8 cellular contexts compared by ENCODE assay signal in genomic region chr12:56029666-56030293, GRCh38. TPM values are rescaled to one million over a fixed set of nuclear protein-coding genes. Genes with fewer than 3 reads are reported as not detected.
A peak's percentile ranks its signal among the peaks of the same experiment; 100 is the strongest.
DNase-seq lines count a peak whose midpoint lies in the region; ATAC-seq and TF ChIP-seq lines count a peak whose summit lies in the region.

No MANE protein-coding gene starts in this region.

- H3K4me2 ChIP-seq in GM23338 = no peak overlapping the region

- H3K36me3 ChIP-seq in GM23338 (ENCODE audit: insufficient read depth) = no peaks in the 10 kb centered on the region; the same call in 1 of the 2 replicates

- no peaks in the 10 kb centered on the region for H4K20me1 ChIP-seq in GM23338 (replicated peaks; ENCODE audit: insufficient read depth)

- in situ Hi-C loops in Caki2 (cut with HindIII; ENCODE audit: low pct_unique_long_range_greater_than_20kb, low sequenced_read_pairs) = no loop called here

- peak overlapping the region; percentile 28; the same call in 1 of the 2 replicates for H3K27ac Mint-ChIP-seq in GM23338
- H3K27ac Mint-ChIP-seq in activated naive CD4-positive, alpha-beta T cell treated with anti-CD3 and anti-CD28 coated beads for 36 hours = no peak overlapping the region
- H3K27ac Mint-ChIP-seq in glutamatergic neuron (ENCODE audit: unreplicated experiment) = no peak overlapping the region

- CTCF ChIA-PET in activated naive CD4-positive, alpha-beta T cell treated with anti-CD3 and anti-CD28 coated beads for 36 hours (lab: Charles Lee) = interaction anchor here (0.7 to 6.2 kb wide), 14 partner anchors 9 to 310 kb away, joined by 3 to 90 read pairs (median 4); partner anchors contain the start of genes IKZF4, RAB5B, RDH5 and SUOX

- H3K9me2 ChIP-seq in GM23338 (ENCODE audit: insufficient read depth) = no peaks in the 10 kb centered on the region

- no peaks in the 10 kb centered on the region for H3K79me2 ChIP-seq in GM23338 (replicated peaks; ENCODE audit: insufficient read depth)

- H3K4me3 ChIP-seq in GM23338 (no peak overlapping the region), skin epidermis (no peak overlapping the region)

- TF ChIP-seq CTCF in GM23338 (conservative IDR thresholded peaks at IDR 0.05; ENCODE audit: low read depth in 2 of 2) = peak; percentile 80
- TF ChIP-seq CTCF in glutamatergic neuron (IDR thresholded peaks at IDR 0.05; ENCODE audit: partially characterized antibody, unreplicated experiment) = peak; percentile 74

- H3K27me3 ChIP-seq in GM23338 (ENCODE audit: insufficient read depth) = no peaks in the 10 kb centered on the region

- H3K9me3 Mint-ChIP-seq in GM23338 (no peaks in the 10 kb centered on the region), glutamatergic neuron (ENCODE audit: unreplicated experiment) (peaks cover 2% of the 10 kb centered on the region)
- H3K9me3 Mint-ChIP-seq in activated naive CD4-positive, alpha-beta T cell treated with anti-CD3 and anti-CD28 coated beads for 36 hours = no peaks in the 10 kb centered on the region

- H3K27ac ChIP-seq in GM23338 (ENCODE audit: low read depth) (0 out of 2 replicates have a peak overlapping the region, but pooled peaks have one; percentile 45), skin epidermis (peak overlapping the region in 12 of 21 experiments; percentile 24 to 79 (median 66))

- peaks cover 78% of the 10 kb centered on the region for H3K36me3 Mint-ChIP-seq in GM23338 (ENCODE audit: low read depth)
- peaks cover 41% of the 10 kb centered on the region for H3K36me3 Mint-ChIP-seq in activated naive CD4-positive, alpha-beta T cell treated with anti-CD3 and anti-CD28 coated beads for 36 hours (ENCODE audit: low read depth)
- no peaks in the 10 kb centered on the region for H3K36me3 Mint-ChIP-seq in glutamatergic neuron (ENCODE audit: unreplicated experiment)

- H3K4me1 Mint-ChIP-seq in GM23338 (no peaks in the 10 kb centered on the region), glutamatergic neuron (ENCODE audit: low read depth, unreplicated experiment) (peaks cover 9% of the 10 kb centered on the region)
- peaks cover 24% of the 10 kb centered on the region for H3K4me1 Mint-ChIP-seq in activated naive CD4-positive, alpha-beta T cell treated with anti-CD3 and anti-CD28 coated beads for 36 hours (ENCODE audit: low read depth)

- intact Hi-C loops in activated naive CD4-positive, alpha-beta T cell treated with anti-CD3 and anti-CD28 coated beads for 36 hours (cut with micrococcal nuclease) = loop anchor here (1.0 kb wide), 2 partner anchors 33 to 291 kb away; no protein-coding TSS in a partner anchor

- peaks cover 6% of the 10 kb centered on the region for H3K27me3 Mint-ChIP-seq in GM23338 (ENCODE audit: insufficient read depth, low read depth, poor library complexity)
- no peaks in the 10 kb centered on the region for H3K27me3 Mint-ChIP-seq in activated naive CD4-positive, alpha-beta T cell treated with anti-CD3 and anti-CD28 coated beads for 36 hours (ENCODE audit: low read depth)
- H3K27me3 Mint-ChIP-seq in glutamatergic neuron (ENCODE audit: unreplicated experiment) = peaks cover 3% of the 10 kb centered on the region

- H3K4me1 ChIP-seq in GM23338 (ENCODE audit: insufficient read depth) = no peaks in the 10 kb centered on the region

- ATAC-seq in GM23338 (peak; percentile 91), GM21390 (IDR thresholded peaks at IDR 0.05; ENCODE audit: unreplicated experiment) (no peak)

- DNase-seq in Caki2 (ENCODE audit: low read depth) (peak; percentile 44), GM23338 (ENCODE audit: low spot score) (peak; percentile 84), NCI-H82 treated with DMSO at 0.1 percent for 48 hours (lab: John Stamatoyannopoulos, UW; ENCODE audit: unreplicated experiment) (peak; percentile 19), glutamatergic neuron (peak; percentile 55), KG1 (lab: John Stamatoyannopoulos, UW) (no peak)
- peak; percentile 65 for DNase-seq in activated naive CD4-positive, alpha-beta T cell treated with anti-CD3 and anti-CD28 coated beads for 36 hours

- no peaks in the 10 kb centered on the region for H3F3A ChIP-seq in GM23338 (replicated peaks; ENCODE audit: low read depth)

- no peak overlapping the region; the same call in 2 of the 3 replicates for H3K4me3 Mint-ChIP-seq in GM23338
- no peak overlapping the region for H3K4me3 Mint-ChIP-seq in activated naive CD4-positive, alpha-beta T cell treated with anti-CD3 and anti-CD28 coated beads for 36 hours
- H3K4me3 Mint-ChIP-seq in glutamatergic neuron (ENCODE audit: unreplicated experiment) = peak overlapping the region; percentile 27

- H2AFZ ChIP-seq in GM23338 = no peak overlapping the region

TF ChIP-seq in GM23338, 12 proteins besides CTCF, POLR2A, EP300 and RAD21 (continues in another document):
- TF ChIP-seq JUNB (IDR thresholded peaks at IDR 0.05; ENCODE audit: unreplicated experiment) = no peak

RNA-seq across cellular contexts. Expression of gene IKZF4, which starts 8.9 kb away (rescaled TPM):
- 0.34 and 1.9 TPM in 2 replicates for total RNA-seq in Caki2 (2014; rRNA removed; shearing (Covaris generic); ENCODE audit: low replicate concordance)
- total RNA-seq in GM23338 (2014; rRNA removed; shearing (Covaris generic)) = 9.0 and 12.2 TPM in 2 replicates
- polyA plus RNA-seq in GM23338 (2016; fragmentation: Nextera tagmentation; extraction: Ambion mirVana) = 4.3 and 4.6 TPM in 2 replicates
- 1 to 10 TPM; 7.5 to 8.2 TPM for total RNA-seq in activated naive CD4-positive, alpha-beta T cell treated with anti-CD3 and anti-CD28 coated beads for 36 hours
- 24.1 TPM for total RNA-seq in glutamatergic neuron (ENCODE audit: unreplicated experiment)

RNA-seq across cellular contexts. Expression of gene RPS26, which starts 11.9 kb away (rescaled TPM):
- total RNA-seq in Caki2 (2014; rRNA removed; shearing (Covaris generic); ENCODE audit: low replicate concordance) = 1,254 and 1,317 TPM in 2 replicates
- total RNA-seq in GM23338 (2014; rRNA removed; shearing (Covaris generic)) = 321 and 655 TPM in 2 replicates
- polyA plus RNA-seq in GM23338 (2016; fragmentation: Nextera tagmentation; extraction: Ambion mirVana) = 772 and 774 TPM in 2 replicates
- total RNA-seq in activated naive CD4-positive, alpha-beta T cell treated with anti-CD3 and anti-CD28 coated beads for 36 hours = 10 to 100 TPM; 31.0 to 37.3 TPM
- total RNA-seq in glutamatergic neuron (ENCODE audit: unreplicated experiment) = 29.8 TPM

RNA-seq across cellular contexts. Expression of gene SUOX, which starts 32.7 kb away (rescaled TPM):
- total RNA-seq in Caki2 (2014; rRNA removed; shearing (Covaris generic); ENCODE audit: low replicate concordance) = 25.3 and 28.7 TPM in 2 replicates
- 21.9 and 27.5 TPM in 2 replicates for total RNA-seq in GM23338 (2014; rRNA removed; shearing (Covaris generic))
- polyA plus RNA-seq in GM23338 (2016; fragmentation: Nextera tagmentation; extraction: Ambion mirVana) = 13.9 and 14.0 TPM in 2 replicates
- total RNA-seq in activated naive CD4-positive, alpha-beta T cell treated with anti-CD3 and anti-CD28 coated beads for 36 hours = 1 to 10 TPM; 1.7 to 2.2 TPM
- total RNA-seq in glutamatergic neuron (ENCODE audit: unreplicated experiment) = 23.9 TPM

RNA-seq across cellular contexts. Expression of gene ERBB3, which starts 50.2 kb away (rescaled TPM):
- total RNA-seq in Caki2 (2014; rRNA removed; shearing (Covaris generic); ENCODE audit: low replicate concordance) = 0.75 and 1.8 TPM in 2 replicates
- total RNA-seq in GM23338 (2014; rRNA removed; shearing (Covaris generic)) = 44.4 and 54.4 TPM in 2 replicates
- 21.0 and 23.3 TPM in 2 replicates for polyA plus RNA-seq in GM23338 (2016; fragmentation: Nextera tagmentation; extraction: Ambion mirVana)
- total RNA-seq in activated naive CD4-positive, alpha-beta T cell treated with anti-CD3 and anti-CD28 coated beads for 36 hours = 1 to 10 TPM; 1.0 to 1.9 TPM
- total RNA-seq in glutamatergic neuron (ENCODE audit: unreplicated experiment) = 33.7 TPM

RNA-seq across cellular contexts. Expression of gene RAB5B, which starts 55.9 kb away (rescaled TPM):
- total RNA-seq in Caki2 (2014; rRNA removed; shearing (Covaris generic); ENCODE audit: low replicate concordance) = 26.3 and 36.1 TPM in 2 replicates
- total RNA-seq in GM23338 (2014; rRNA removed; shearing (Covaris generic)) = 43.7 and 46.5 TPM in 2 replicates
- polyA plus RNA-seq in GM23338 (2016; fragmentation: Nextera tagmentation; extraction: Ambion mirVana) = 18.6 and 19.7 TPM in 2 replicates
- total RNA-seq in activated naive CD4-positive, alpha-beta T cell treated with anti-CD3 and anti-CD28 coated beads for 36 hours = 10 to 100 TPM; 33.2 to 35.7 TPM
- 170 TPM for total RNA-seq in glutamatergic neuron (ENCODE audit: unreplicated experiment)
